ENCODE assay signal across 8 cellular contexts in genomic region chr15:80173022-80173759, GRCh38. TPM values are rescaled to one million over a fixed set of nuclear protein-coding genes. Genes with fewer than 3 reads are reported as not detected.
DNase-seq lines count a peak whose midpoint lies in the region; ATAC-seq and TF ChIP-seq lines count a peak whose summit lies in the region.

No MANE protein-coding gene starts in this region.

- H3K27me3 ChIP-seq in adrenal gland, result no peaks in the 10 kb centered on the region
- H3K27me3 ChIP-seq in iPS DF 6.9 (ENCODE audit: control insufficient read depth, insufficient read depth, low read length), result no peaks in the 10 kb centered on the region

- H3K4me1 ChIP-seq in adrenal gland (replicated peaks in 1 of 2) (peaks cover 7 to 18% of the 10 kb centered on the region in 2 donors), iPS DF 6.9 (ENCODE audit: control insufficient read depth, insufficient read depth, low read length) (no peaks in the 10 kb centered on the region)

- no peak for TF ChIP-seq POLR2A in adrenal gland (IDR thresholded peaks at IDR 0.05)

- intact Hi-C loops in adrenal gland (cut with DNase I), result loop anchor here in 1 of 2 donors (10.0 kb wide), 1 partner anchor 108 kb away; no protein-coding TSS in a partner anchor

- H3K36me3 ChIP-seq in adrenal gland (replicated peaks in 1 of 2) (peaks cover 0 to 30% of the 10 kb centered on the region in 2 donors), iPS DF 6.9 (ENCODE audit: control insufficient read depth, insufficient read depth, low read length) (no peaks in the 10 kb centered on the region)

- ATAC-seq in GM18511 (IDR thresholded peaks at IDR 0.05; ENCODE audit: unreplicated experiment), result peak; percentile 72
- ATAC-seq in HG03457 (IDR thresholded peaks at IDR 0.05; ENCODE audit: unreplicated experiment), result no peak

- H3K27ac ChIP-seq in adrenal gland (peak overlapping the region; percentile 64 to 93 (median 89)), iPS DF 6.9 (ENCODE audit: low read length) (no peak overlapping the region)

- peak; percentile 64 for TF ChIP-seq CTCF in AG09319 (IDR thresholded peaks at IDR 0.05; ENCODE audit: low read depth, low read length)
- peak; percentile 38 to 79 (median 68) for TF ChIP-seq CTCF in adrenal gland (IDR thresholded peaks at IDR 0.05)

- no peak for DNase-seq in AG09319 (ENCODE audit: extremely low read depth, low read depth)
- peak; percentile 82 for DNase-seq in HuH-7 (ENCODE audit: low spot score)
- DNase-seq in T follicular helper cell (ENCODE audit: low read depth), result peak; percentile 45
- peak; percentile 64 to 91 (median 77) for DNase-seq in adrenal gland
- DNase-seq in iPS DF 6.9 (ENCODE audit: low read depth, low spot score), result peak; percentile 33
- peak; percentile 78 for DNase-seq in stimulated activated CD4-positive, alpha-beta T cell treated with anti-CD3 and anti-CD28 coated beads, Interleukin-15, amount 100 ng/mL, for 24 hours

- H3K4me3 ChIP-seq in adrenal gland, result no peak overlapping the region
- no peak overlapping the region for H3K4me3 ChIP-seq in iPS DF 6.9 (ENCODE audit: low read length)

- H3K9me3 ChIP-seq in adrenal gland (replicated peaks in 1 of 3) (no peaks in the 10 kb centered on the region), iPS DF 6.9 (ENCODE audit: control insufficient read depth, insufficient read depth, low read length) (no peaks in the 10 kb centered on the region)

- WGBS in adrenal gland, 4 donors, result 66 to 70% (median 67%) methylated on average over 5 to 10 of the region's 10 CpGs
- WGBS in iPS DF 6.9 (ENCODE audit: insufficient coverage, insufficient read length), result no CpG with 5 or more reads among the region's 10 CpGs

RNA-seq across cellular contexts. Expression of gene FAH, which starts 20.4 kb away (rescaled TPM):
- 100 to 1,000 TPM in 5 of 8 donors, 10 to 100 TPM in 3; 56.9 to 157 (median 107) TPM for total RNA-seq in adrenal gland
- 100 to 1,000 TPM in 2 of 3 donors, 10 to 100 TPM in 1; 69.2 to 154 (median 109) TPM for polyA plus RNA-seq in adrenal gland
